Comparison of ENCODE assay signal across 21 cellular contexts in the genomic region with DNA sequence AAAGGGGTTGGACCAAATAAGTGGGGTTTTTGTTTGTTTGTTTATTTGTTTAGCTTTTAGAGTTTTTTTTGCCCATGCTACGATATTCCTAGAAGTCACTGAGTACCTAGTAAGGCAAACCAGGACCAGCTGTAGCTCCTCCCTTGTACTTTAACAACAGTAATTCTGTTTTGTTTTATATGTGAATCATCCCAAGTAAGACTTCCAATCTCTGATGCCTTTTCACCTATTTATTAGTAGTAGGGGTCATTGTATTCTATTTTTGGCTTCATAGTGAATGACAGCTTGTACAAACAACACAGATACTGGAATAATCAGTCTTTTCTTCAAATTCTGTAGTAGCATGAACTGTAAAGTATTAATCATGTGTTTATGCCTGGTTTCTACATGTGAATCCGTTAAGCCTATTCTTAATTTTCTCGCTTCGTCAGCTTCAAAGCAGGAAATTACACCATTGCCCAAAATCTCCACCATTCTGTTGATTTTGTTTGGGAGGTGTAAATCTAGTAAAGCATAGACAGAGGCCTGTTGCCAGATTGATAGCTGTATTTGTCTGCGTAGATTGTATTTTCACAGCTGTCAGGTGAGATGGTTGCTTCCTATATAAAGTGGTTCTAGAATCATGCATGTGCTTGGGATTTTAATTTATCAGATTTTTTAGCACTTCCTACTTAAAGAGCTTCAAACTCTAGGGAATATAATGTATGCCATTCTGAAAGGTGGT.
"Had no signal": no experiment of that assay in that cellular context is flagged by ENCODE, and none has a peak within 500 bp of the region (broad histone marks: within the 10 kb centered on the region; RNA-seq: fewer than 3 reads in every experiment).

No MANE protein-coding gene starts in this region.

- H3K27me3 ChIP-seq: colonic mucosa, tibial nerve, uterus had no signal

- ATAC-seq: left ventricle myocardium superior; natural killer cell treated with Interleukin-12 subunit alpha and Interleukin-12 subunit beta and Interleukin-15 and Interleukin-18, amount 100 ng/mL, for 72 hours had no signal

- H3K4me1 ChIP-seq: colonic mucosa, prostate gland, uterus had no signal

- H3K4me3 ChIP-seq: colonic mucosa, prostate gland, skin epidermis, tibial nerve, uterus had no signal

- H3K36me3 ChIP-seq: colonic mucosa, prostate gland, tibial nerve, uterus, WERI-Rb-1 had no signal

- DNase-seq: activated CD4-positive, alpha-beta T cell treated with anti-CD3 and anti-CD28 coated beads, Interleukin-2, amount 50 U/mL, for 48 hours; activated effector memory CD4-positive, alpha-beta T cell treated with Interleukin-2 at 50 U/mL for 16 hours; activated T-cell treated with anti-CD3 and anti-CD28 coated beads, Interleukin-2, amount 50 U/mL, for 1 hour; amniotic stem cell; central memory CD4-positive, alpha-beta T cell; colonic mucosa; effector CD4-positive, alpha-beta T cell; foreskin melanocyte; kidney glomerular epithelial cell; left ventricle myocardium superior; right cardiac atrium; stimulated activated CD4-positive, alpha-beta T cell treated with anti-CD3 and anti-CD28 coated beads, Interleukin-4, amount 100 ng/mL, for 4 hours; stimulated activated CD8-positive, alpha-beta memory T cell treated with anti-CD3 and anti-CD28 coated beads, Interleukin-4, amount 100 ng/mL, for 48 hours; stimulated activated naive CD4-positive, alpha-beta T cell treated with Interleukin-2 at 50 U/mL for 16 hours; substantia nigra; uterus; WERI-Rb-1 had no signal

- H3K9me3 ChIP-seq: colonic mucosa, prostate gland, tibial nerve, uterus had no signal

- H3K27ac ChIP-seq: colonic mucosa, prostate gland, skin epidermis, uterus, WERI-Rb-1 had no signal
